8 cellular contexts compared by ENCODE assay signal in the genomic region with DNA sequence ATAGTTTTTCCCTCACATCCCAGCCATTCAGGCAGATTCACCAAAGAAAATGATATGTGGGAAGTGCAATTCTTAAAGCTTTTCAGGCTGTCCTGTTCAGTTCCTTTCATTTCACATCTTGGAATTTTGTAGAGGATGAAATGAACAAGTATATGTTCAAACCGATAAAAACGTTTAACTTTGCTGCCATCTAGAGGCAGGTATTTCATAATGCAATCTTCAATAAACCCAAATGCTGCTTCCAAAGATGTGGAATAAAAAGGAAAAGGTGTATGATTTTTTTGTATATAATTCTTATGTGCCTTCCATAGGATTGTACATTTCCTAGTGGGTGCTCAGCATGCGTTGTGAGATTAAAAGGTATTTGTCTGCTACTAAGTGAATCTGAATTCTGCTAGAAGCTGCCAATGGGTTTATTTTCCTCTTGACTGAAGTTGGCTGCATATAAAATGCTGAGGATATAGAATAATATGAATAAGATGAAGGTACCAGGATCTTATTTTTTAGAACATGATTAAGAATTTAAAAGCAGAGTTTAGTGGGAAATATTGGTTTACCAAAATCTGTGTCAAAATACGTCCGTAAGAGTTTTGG.
DNase-seq lines count a peak whose midpoint lies in the region; ATAC-seq and TF ChIP-seq lines count a peak whose summit lies in the region.

No MANE protein-coding gene starts in this region.

- H3K27me3 Mint-ChIP-seq in activated naive CD4-positive, alpha-beta T cell treated with anti-CD3 and anti-CD28 coated beads, Interleukin-2, amount 10 ng/mL, durations not matched to agents 7 days and 5 days: no peaks in the 10 kb centered on the region

- no peaks in the 10 kb centered on the region for H3K36me3 Mint-ChIP-seq in activated naive CD4-positive, alpha-beta T cell treated with anti-CD3 and anti-CD28 coated beads, Interleukin-2, amount 10 ng/mL, durations not matched to agents 7 days and 5 days

- H3K27me3 ChIP-seq in GM06990 (replicated peaks; ENCODE audit: control insufficient read depth, insufficient read depth, low read length) (no peaks in the 10 kb centered on the region), heart right ventricle (no peaks in the 10 kb centered on the region), smooth muscle cell (ENCODE audit: low read depth) (no peaks in the 10 kb centered on the region)

- no peak overlapping the region for H2AFZ ChIP-seq in smooth muscle cell (ENCODE audit: low read depth)

- no peak overlapping the region for H3K9ac ChIP-seq in smooth muscle cell (ENCODE audit: low read depth)

- WGBS in heart right ventricle, 2 donors: 38 to 40% methylated on average over 5 of the region's 5 CpGs
- WGBS in smooth muscle cell (ENCODE audit: low lambda C conversion rate): 47% methylated on average over 5 of the region's 5 CpGs

- H3K36me3 ChIP-seq in GM06990 (ENCODE audit: control insufficient read depth, insufficient read depth, low read length) (no peaks in the 10 kb centered on the region), heart right ventricle (no peaks in the 10 kb centered on the region), smooth muscle cell (ENCODE audit: low read depth) (no peaks in the 10 kb centered on the region)

- no peak overlapping the region for H3K4me3 Mint-ChIP-seq in activated naive CD4-positive, alpha-beta T cell treated with anti-CD3 and anti-CD28 coated beads, Interleukin-2, amount 10 ng/mL, durations not matched to agents 7 days and 5 days

- H3K4me1 ChIP-seq in heart right ventricle (peaks cover 0 to 17% (median 0%) of the 10 kb centered on the region in 9 donors), smooth muscle cell (ENCODE audit: low read depth) (peaks cover 25% of the 10 kb centered on the region)

- CTCF ChIA-PET in activated naive CD4-positive, alpha-beta T cell treated with anti-CD3 and anti-CD28 coated beads, Interleukin-2, amount 10 ng/mL, durations not matched to agents 7 days and 5 days (lab: Charles Lee): interaction anchor here (0.9 to 1.1 kb wide), 2 partner anchors 12 to 774 kb away, joined by 3 read pairs; no protein-coding TSS in a partner anchor

- no peak overlapping the region for H3K4me3 ChIP-seq in GM06990 (replicated peaks; ENCODE audit: low read depth, low read length)
- no peak overlapping the region for H3K4me3 ChIP-seq in heart right ventricle
- H3K4me3 ChIP-seq in smooth muscle cell: no peak overlapping the region

- no peak for DNase-seq in GM06990 (ENCODE audit: extremely low read depth, insufficient read length)
- peak; percentile 40 to 82 (median 70) for DNase-seq in NCI-H1417 (lab: John Stamatoyannopoulos, UW)
- DNase-seq in heart right ventricle: peak in 1 of 2 donors; percentile 11
- DNase-seq in smooth muscle cell (lab: John Stamatoyannopoulos, UW; ENCODE audit: unreplicated experiment): no peak
- DNase-seq in activated naive CD4-positive, alpha-beta T cell treated with anti-CD3 and anti-CD28 coated beads, Interleukin-2, amount 10 ng/mL, durations not matched to agents 7 days and 5 days: no peak
- no peak for DNase-seq in NK-92 treated with Interleukin-12 subunit alpha and Interleukin-12 subunit beta, amount 100 ng/mL, for 24 hours (lab: John Stamatoyannopoulos, UW)

- H3K79me2 ChIP-seq in smooth muscle cell (ENCODE audit: low read depth): peaks cover 15% of the 10 kb centered on the region

- peak overlapping the region; percentile 52 for H3K4me2 ChIP-seq in smooth muscle cell

- no peaks in the 10 kb centered on the region for H3K4me1 Mint-ChIP-seq in activated naive CD4-positive, alpha-beta T cell treated with anti-CD3 and anti-CD28 coated beads, Interleukin-2, amount 10 ng/mL, durations not matched to agents 7 days and 5 days

- no peaks in the 10 kb centered on the region for H4K20me1 ChIP-seq in smooth muscle cell (ENCODE audit: low read depth)

- H3K9me3 Mint-ChIP-seq in activated naive CD4-positive, alpha-beta T cell treated with anti-CD3 and anti-CD28 coated beads, Interleukin-2, amount 10 ng/mL, durations not matched to agents 7 days and 5 days: no peaks in the 10 kb centered on the region

- peak in 4 of 8 donors; percentile 34 to 67 (median 62) for ATAC-seq in heart right ventricle
- no peak for ATAC-seq in HG03520 (IDR thresholded peaks at IDR 0.05; ENCODE audit: unreplicated experiment)

- intact Hi-C loops in heart right ventricle (cut with DNase I): loop anchor here in 7 of 10 donors (1.0 to 10.0 kb wide), 9 partner anchors 73 to 354 kb away; partner anchors contain the start of gene ARHGAP42 (in 1 of the 7)

- TF ChIP-seq CTCF in GM06990 (IDR thresholded peaks at IDR 0.05; ENCODE audit: insufficient read depth, low read length, poor library complexity, severe bottlenecking): peak; percentile 46
- TF ChIP-seq CTCF in VCaP (conservative IDR thresholded peaks at IDR 0.05): peak; percentile 74
- peak; percentile 42 to 76 (median 68) for TF ChIP-seq CTCF in heart right ventricle (IDR thresholded peaks at IDR 0.05)
- TF ChIP-seq CTCF in smooth muscle cell (IDR thresholded peaks at IDR 0.05; ENCODE audit: borderline replicate concordance, insufficient read depth, poor library complexity, severe bottlenecking): peak; percentile 80

- H3K27ac ChIP-seq in VCaP (no peak overlapping the region), heart right ventricle (no peak overlapping the region), smooth muscle cell (ENCODE audit: low read depth) (peak overlapping the region; percentile 18)

- no peaks in the 10 kb centered on the region for H3F3A ChIP-seq in smooth muscle cell (ENCODE audit: low read depth)

- H3K27ac Mint-ChIP-seq in activated naive CD4-positive, alpha-beta T cell treated with anti-CD3 and anti-CD28 coated beads, Interleukin-2, amount 10 ng/mL, durations not matched to agents 7 days and 5 days: no peak overlapping the region

- H3K9me3 ChIP-seq in heart right ventricle (no peaks in the 10 kb centered on the region), smooth muscle cell (replicated peaks; ENCODE audit: low read depth) (no peaks in the 10 kb centered on the region)

Comparison
In these comparisons a context has a peak if more than half of its experiments do, and no peak if none do; other contexts are left out.
1. DNase-seq: peak in NCI-H1417 (3 of 3); none in GM06990 (single experiment), smooth muscle cell (single experiment), activated naive CD4-positive, alpha-beta T cell treated with anti-CD3 and anti-CD28 coated beads, Interleukin-2, amount 10 ng/mL, durations not matched to agents 7 days and 5 days (single experiment) and NK-92 treated with Interleukin-12 subunit alpha and Interleukin-12 subunit beta, amount 100 ng/mL, for 24 hours (single experiment).
2. Peak in every context shown above with its lines, with median percentiles within 50 percentile points of each other: CTCF ChIP-seq.